24 cellular contexts compared by ENCODE assay signal in genomic region chr15:77120576-77120975, GRCh38.
"Had no signal": no experiment of that assay in that cellular context is flagged by ENCODE, and none has a peak within 500 bp of the region (broad histone marks: within the 10 kb centered on the region; RNA-seq: fewer than 3 reads in every experiment).

No MANE protein-coding gene starts in this region.

- H3K4me3 Mint-ChIP-seq: naive thymus-derived CD8-positive, alpha-beta T cell; stimulated activated naive B cell treated with anti-CD40 and anti-IgM and Interleukin-4, amounts not matched to agents 10 μg/mL and 1 μg/mL and 100 μg/mL, for 72 hours; stimulated activated naive CD8-positive, alpha-beta T cell treated with anti-CD3 and anti-CD28 coated beads, Interleukin-15, amount 100 ng/mL, for 72 hours had no signal

- H3K4me1 ChIP-seq: testis had no signal

- DNase-seq: cortex of kidney; dorsolateral prefrontal cortex; effector memory CD4-positive, alpha-beta T cell; gastrocnemius medialis; heart right ventricle; hypothalamus; left colon; left ventricle myocardium superior; mesendoderm; naive thymus-derived CD8-positive, alpha-beta T cell; posterior cingulate gyrus; spleen; stimulated activated CD4-positive, alpha-beta T cell treated with anti-CD3 and anti-CD28 coated beads, Interleukin-15, amount 100 ng/mL, for 24 hours; stimulated activated CD4-positive, alpha-beta T cell treated with anti-CD3 and anti-CD28 coated beads, Interleukin-1b, Interleukin-23, amount 100 ng/mL, for 48 hours; stimulated activated CD4-positive, alpha-beta T cell treated with anti-CD3 and anti-CD28 coated beads, Interleukin-4, amount 100 ng/mL, for 24 hours; stimulated activated naive B cell treated with anti-CD40 and anti-IgM and Interleukin-4, amounts not matched to agents 10 μg/mL and 1 μg/mL and 100 μg/mL, for 72 hours; stimulated activated naive CD8-positive, alpha-beta T cell treated with anti-CD3 and anti-CD28 coated beads, Interleukin-15, amount 100 ng/mL, for 72 hours; testis; upper lobe of right lung had no signal

- H3K36me3 ChIP-seq: gastrocnemius medialis, heart right ventricle, spleen, tibial nerve, upper lobe of right lung, vagina had no signal

- H3K9me3 ChIP-seq: gastrocnemius medialis, heart right ventricle, neutrophil, spleen, testis, tibial nerve, upper lobe of right lung, vagina had no signal

- H3K27ac Mint-ChIP-seq: stimulated activated naive B cell treated with anti-CD40 and anti-IgM and Interleukin-4, amounts not matched to agents 10 μg/mL and 1 μg/mL and 100 μg/mL, for 72 hours; stimulated activated naive CD8-positive, alpha-beta T cell treated with anti-CD3 and anti-CD28 coated beads, Interleukin-15, amount 100 ng/mL, for 72 hours had no signal

- H3K36me3 Mint-ChIP-seq: naive thymus-derived CD8-positive, alpha-beta T cell; stimulated activated naive B cell treated with anti-CD40 and anti-IgM and Interleukin-4, amounts not matched to agents 10 μg/mL and 1 μg/mL and 100 μg/mL, for 72 hours had no signal

- H3K27ac ChIP-seq: dorsolateral prefrontal cortex, gastrocnemius medialis, neutrophil, testis, tibial nerve, upper lobe of right lung, vagina had no signal

- H3K4me3 ChIP-seq: dorsolateral prefrontal cortex, gastrocnemius medialis, heart right ventricle, spleen, testis, tibial nerve, upper lobe of right lung, vagina had no signal

- ATAC-seq: esophagus mucosa; gastrocnemius medialis; heart right ventricle; left colon; left ventricle myocardium superior; naive thymus-derived CD8-positive, alpha-beta T cell; sciatic nerve; stimulated activated naive B cell treated with anti-CD40 and anti-IgM and Interleukin-4, amounts not matched to agents 10 μg/mL and 1 μg/mL and 100 μg/mL, for 72 hours; stimulated activated naive CD8-positive, alpha-beta T cell treated with anti-CD3 and anti-CD28 coated beads, Interleukin-15, amount 100 ng/mL, for 72 hours; upper lobe of right lung had no signal

- H3K27me3 ChIP-seq: dorsolateral prefrontal cortex, gastrocnemius medialis, heart right ventricle, neutrophil, spleen, testis, tibial nerve, upper lobe of right lung, vagina had no signal

- H3K9me3 Mint-ChIP-seq: naive thymus-derived CD8-positive, alpha-beta T cell; stimulated activated naive B cell treated with anti-CD40 and anti-IgM and Interleukin-4, amounts not matched to agents 10 μg/mL and 1 μg/mL and 100 μg/mL, for 72 hours; stimulated activated naive CD8-positive, alpha-beta T cell treated with anti-CD3 and anti-CD28 coated beads, Interleukin-15, amount 100 ng/mL, for 72 hours had no signal

- H3K27me3 Mint-ChIP-seq: naive thymus-derived CD8-positive, alpha-beta T cell; stimulated activated naive B cell treated with anti-CD40 and anti-IgM and Interleukin-4, amounts not matched to agents 10 μg/mL and 1 μg/mL and 100 μg/mL, for 72 hours; stimulated activated naive CD8-positive, alpha-beta T cell treated with anti-CD3 and anti-CD28 coated beads, Interleukin-15, amount 100 ng/mL, for 72 hours had no signal
